ENCODE assay signal across 17 cellular contexts in the genomic region with DNA sequence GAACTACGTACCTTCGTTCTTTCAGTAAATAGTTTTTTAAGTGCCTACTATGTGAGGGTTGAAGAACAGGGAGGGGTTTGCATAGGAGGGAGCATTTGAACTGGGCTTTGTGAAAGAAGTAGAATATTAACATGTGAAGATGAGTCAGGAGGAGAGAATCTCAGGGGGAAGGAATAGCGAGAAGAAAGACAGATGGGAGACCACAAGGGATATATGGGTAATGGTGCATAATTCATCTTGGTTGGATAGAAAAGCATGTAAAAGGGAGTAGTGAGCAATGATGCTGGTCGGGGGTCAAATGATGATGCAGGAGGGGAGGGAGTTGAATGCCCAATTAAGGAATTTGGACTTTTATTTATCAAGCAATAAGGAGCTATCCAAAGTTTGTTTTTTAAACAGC. TPM values are rescaled to one million over a fixed set of nuclear protein-coding genes. Genes with fewer than 3 reads are reported as not detected.
A peak's percentile ranks its signal among the peaks of the same experiment; 100 is the strongest.
DNase-seq lines count a peak whose midpoint lies in the region; ATAC-seq, FAIRE-seq and TF ChIP-seq lines count a peak whose summit lies in the region.
"Had no signal": no experiment of that assay in that cellular context is flagged by ENCODE, and none has a peak within 500 bp of the region (broad histone marks: within the 10 kb centered on the region; RNA-seq: fewer than 3 reads in every experiment).

No MANE protein-coding gene starts in this region.

- H3K9me3 ChIP-seq in gastrocnemius medialis (no peaks in the 10 kb centered on the region), esophagus muscularis mucosa (no peaks in the 10 kb centered on the region)
- H3K9me3 ChIP-seq: BLaER1 had no signal

- ATAC-seq in gastrocnemius medialis, result no peak
- ATAC-seq: GM12878, Panc1 had no signal

- H3K27ac ChIP-seq in gastrocnemius medialis, result peak overlapping the region; percentile 78 to 86 (median 80)
- H3K27ac ChIP-seq in esophagus muscularis mucosa (replicated peaks in 1 of 4), result no peak overlapping the region
- H3K27ac ChIP-seq: BLaER1 had no signal

- no peaks in the 10 kb centered on the region for H3K36me3 ChIP-seq in gastrocnemius medialis
- H3K36me3 ChIP-seq in esophagus muscularis mucosa, result no peaks in the 10 kb centered on the region

- TF ChIP-seq POLR2A in gastrocnemius medialis (IDR thresholded peaks at IDR 0.05), result no peak
- no peak for TF ChIP-seq POLR2A in esophagus muscularis mucosa (IDR thresholded peaks at IDR 0.05; ENCODE audit: low read depth)

- H3K4me1 ChIP-seq in gastrocnemius medialis, result peaks cover 16 to 26% of the 10 kb centered on the region in 2 donors
- no peaks in the 10 kb centered on the region for H3K4me1 ChIP-seq in esophagus muscularis mucosa
- H3K4me1 ChIP-seq: BLaER1 had no signal

- intact Hi-C loops in gastrocnemius medialis (cut with DNase I; ENCODE audit: low total_unique reads) (loop anchor here (2.0 to 5.0 kb wide), 2 partner anchors 33 to 48 kb away; no protein-coding TSS in a partner anchor), esophagus muscularis mucosa (cut with DNase I) (no loop called here)

- no peaks in the 10 kb centered on the region for H3K27me3 ChIP-seq in gastrocnemius medialis
- H3K27me3 ChIP-seq in esophagus muscularis mucosa, result no peaks in the 10 kb centered on the region

- H3K4me3 ChIP-seq in fibroblast of mammary gland (ENCODE audit: control insufficient read depth, low read depth, low read length) (no peak overlapping the region), gastrocnemius medialis (no peak overlapping the region), esophagus muscularis mucosa (no peak overlapping the region)
- H3K4me3 ChIP-seq: BLaER1, GM12878 had no signal

- in situ Hi-C loops in gastrocnemius medialis (cut with MboI; ENCODE audit: low sequenced_read_pairs in 4 of 4), result no loop called here

- WGBS in esophagus muscularis mucosa, result 86% methylated on average over 4 of the region's 4 CpGs

- no peak for TF ChIP-seq CTCF in fibroblast of mammary gland (conservative IDR thresholded peaks at IDR 0.05; ENCODE audit: control insufficient read depth, insufficient read depth, low read depth, low read length)
- no peak for TF ChIP-seq CTCF in gastrocnemius medialis (IDR thresholded peaks at IDR 0.05 in 4 of 5, conservative IDR thresholded peaks at IDR 0.05 in 1 of 5)
- TF ChIP-seq CTCF in esophagus muscularis mucosa (IDR thresholded peaks at IDR 0.05), result no peak

- TF ChIP-seq EP300 in esophagus muscularis mucosa (IDR thresholded peaks at IDR 0.05), result no peak

- FAIRE-seq in GM19239 (lab: Jason Lieb, UNC) (peak; percentile 31), RCC 7860 (lab: Jason Lieb, UNC) (peak; percentile 88)
- FAIRE-seq: GM12878 had no signal

- no peak for DNase-seq in GM19239 (ENCODE audit: insufficient read length, low spot score)
- DNase-seq in RCC 7860 (ENCODE audit: low spot score), result peak; percentile 56
- peak; percentile 73 for DNase-seq in fibroblast of mammary gland (ENCODE audit: low read depth)
- DNase-seq in gastrocnemius medialis, result no peak
- no peak for DNase-seq in NCI-H226
- no peak for DNase-seq in activated CD4-positive, CD25-positive, alpha-beta regulatory T cell treated with anti-CD3 and anti-CD28 coated beads, Interleukin-2, amount 50 U/mL, for 72 hours
- DNase-seq in NCI-H146 (lab: John Stamatoyannopoulos, UW), result no peak
- no peak for DNase-seq in esophagus muscularis mucosa (ENCODE audit: extremely low spot score)
- DNase-seq: DMS153, H7, NCI-H1105, NCI-H187, NCI-H510A, SHP77 treated with DMSO at 0.1 percent for 48 hours had no signal

RNA-seq across cellular contexts. Expression of a gene that starts 52.7 kb away (rescaled TPM):
- total RNA-seq in gastrocnemius medialis (10 to 100 TPM; 40.1 to 61.2 (median 47.3) TPM), esophagus muscularis mucosa (10 to 100 TPM in 3 of 4 donors, 1 to 10 TPM in 1; 8.2 to 13.4 (median 11.1) TPM)

Comparison
In these comparisons a context has a peak if more than half of its experiments do, and no peak if none do; other contexts are left out.
1. DNase-seq: peak in RCC 7860 (single experiment) and fibroblast of mammary gland (single experiment); none in GM19239 (single experiment), gastrocnemius medialis (0 of 2), NCI-H226 (single experiment), activated CD4-positive, CD25-positive, alpha-beta regulatory T cell treated with anti-CD3 and anti-CD28 coated beads, Interleukin-2, amount 50 U/mL, for 72 hours (single experiment), NCI-H146 (single experiment) and esophagus muscularis mucosa (single experiment).
2. H3K27ac ChIP-seq: peak in gastrocnemius medialis (4 of 4); none in esophagus muscularis mucosa (0 of 4).